Comparison of ENCODE assay signal across 20 cellular contexts in genomic region chr7:2111568-2111967, GRCh38.
DNase-seq lines count a peak whose midpoint lies in the region; ATAC-seq and TF ChIP-seq lines count a peak whose summit lies in the region.
"Had no signal": no experiment of that assay in that cellular context is flagged by ENCODE, and none has a peak within 500 bp of the region (broad histone marks: within the 10 kb centered on the region; RNA-seq: fewer than 3 reads in every experiment).

No MANE protein-coding gene starts in this region.

- H2BK15ac ChIP-seq in H9 (ENCODE audit: low read depth, low read length) (no peak overlapping the region), neuronal stem cell (ENCODE audit: low read length) (peak overlapping the region; percentile 52)

- CTCF ChIA-PET in WTC11 (lab: Charles Lee), result interaction anchor here (0.8 kb wide), 1 partner anchor 37 kb away, joined by 3 read pairs; no protein-coding TSS in a partner anchor
- CTCF ChIA-PET in activated CD4-positive, alpha-beta T cell treated with anti-CD3 and anti-CD28 coated beads for 36 hours (lab: Charles Lee), result interaction anchor here (0.6 kb wide), 1 partner anchor 579 kb away, joined by 3 read pairs; no protein-coding TSS in a partner anchor

- H3K9me3 Mint-ChIP-seq in H9 (no peaks in the 10 kb centered on the region), WTC11 (no peaks in the 10 kb centered on the region), endodermal cell (no peaks in the 10 kb centered on the region)
- H3K9me3 Mint-ChIP-seq in activated CD4-positive, alpha-beta T cell treated with anti-CD3 and anti-CD28 coated beads for 36 hours (ENCODE audit: low read depth), result no peaks in the 10 kb centered on the region

- H3T11ph ChIP-seq in H9 (ENCODE audit: low read length), result no peak overlapping the region

- no peak overlapping the region for H3K56ac ChIP-seq in H9 (ENCODE audit: insufficient read length, low read depth, low read length)

- POLR2A ChIA-PET in WTC11 (lab: Charles Lee), result no interaction called here
- POLR2A ChIA-PET in activated CD4-positive, alpha-beta T cell treated with anti-CD3 and anti-CD28 coated beads for 36 hours (lab: Charles Lee), result no interaction called here

- H3K27ac Mint-ChIP-seq in H9 (peak overlapping the region; percentile 56 to 88 (median 83); a peak in 4 of 7 replicates), WTC11 (peak overlapping the region; percentile 97), endodermal cell (peak overlapping the region; percentile 88)
- H3K27ac Mint-ChIP-seq in activated CD4-positive, alpha-beta T cell treated with anti-CD3 and anti-CD28 coated beads for 36 hours, result no peak overlapping the region

- H3K4ac ChIP-seq in H9 (ENCODE audit: low read depth, low read length) (no peak overlapping the region), neuronal stem cell (ENCODE audit: low read length) (no peak overlapping the region)

- no peaks in the 10 kb centered on the region for H4K20me1 ChIP-seq in H9 (ENCODE audit: control insufficient read depth, insufficient read depth, insufficient read length)

- no peak overlapping the region for H3K27ac ChIP-seq in H9 (ENCODE audit: insufficient read length, low read depth, low read length)
- peak overlapping the region; percentile 97 for H3K27ac ChIP-seq in endodermal cell (ENCODE audit: low read depth, low read length)
- no peak overlapping the region for H3K27ac ChIP-seq in neuronal stem cell (replicated peaks; ENCODE audit: low read length)
- H3K27ac ChIP-seq: ascending aorta had no signal

- H2BK5ac ChIP-seq in H9 (ENCODE audit: insufficient read length, low read length), result no peak overlapping the region
- H2BK5ac ChIP-seq in neuronal stem cell (ENCODE audit: low read length), result no peak overlapping the region

- H2BK120ac ChIP-seq in H9 (ENCODE audit: low read depth, low read length, poor library complexity, severe bottlenecking) (no peak overlapping the region), neuronal stem cell (ENCODE audit: low read depth, low read length) (no peak overlapping the region)

- H3K79me2 ChIP-seq in H9 (ENCODE audit: insufficient read depth, low read length), result no peaks in the 10 kb centered on the region; the same call in 1 of the 2 replicates

- H3K79me1 ChIP-seq in H9 (ENCODE audit: insufficient read depth, low read depth, low read length, poor library complexity, severe bottlenecking) (no peaks in the 10 kb centered on the region), neuronal stem cell (ENCODE audit: low read depth, low read length) (peaks cover 3% of the 10 kb centered on the region)

- H3K36me3 ChIP-seq in endodermal cell (ENCODE audit: control insufficient read depth, insufficient read depth, low read length), result peaks cover 16% of the 10 kb centered on the region
- H3K36me3 ChIP-seq in neuronal stem cell (replicated peaks in 1 of 2; ENCODE audit: control insufficient read depth in 2 of 2, insufficient read depth in 2 of 2, low read length in 2 of 2), result peaks cover 0 to 10% of the 10 kb centered on the region in 2 donors
- H3K36me3 ChIP-seq: ascending aorta, BE2C had no signal

- in situ Hi-C loops in G401 (cut with HindIII; ENCODE audit: low sequenced_read_pairs), result no loop called here

- H3K4me2 ChIP-seq in H9 (ENCODE audit: insufficient read depth, insufficient read length, low read length) (no peak overlapping the region), neuronal stem cell (ENCODE audit: insufficient read depth, low read length, poor library complexity, severe bottlenecking) (no peak overlapping the region)

- no peak overlapping the region for H2AFZ ChIP-seq in H9 (ENCODE audit: low read length)
- no peak overlapping the region for H2AFZ ChIP-seq in neuronal stem cell (ENCODE audit: low read length)

- intact Hi-C loops in activated CD4-positive, alpha-beta T cell treated with anti-CD3 and anti-CD28 coated beads for 36 hours (cut with DNase I, micrococcal nuclease), result loop anchor here in 1 of 2 experiments (2.0 to 5.0 kb wide), 4 partner anchors 121 to 189 kb away; partner anchors contain the start of gene MAD1L1

- H3K27me3 Mint-ChIP-seq in H9 (ENCODE audit: low read depth) (no peaks in the 10 kb centered on the region), WTC11 (ENCODE audit: low read depth) (no peaks in the 10 kb centered on the region), endodermal cell (ENCODE audit: insufficient read depth) (no peaks in the 10 kb centered on the region)
- no peaks in the 10 kb centered on the region for H3K27me3 Mint-ChIP-seq in activated CD4-positive, alpha-beta T cell treated with anti-CD3 and anti-CD28 coated beads for 36 hours

- H3K4me1 ChIP-seq in H9 (ENCODE audit: insufficient read depth, low read length), result no peaks in the 10 kb centered on the region
- peaks cover 7% of the 10 kb centered on the region for H3K4me1 ChIP-seq in endodermal cell (ENCODE audit: control insufficient read depth, insufficient read depth, low read length)
- peaks cover 45 to 50% of the 10 kb centered on the region in 2 donors for H3K4me1 ChIP-seq in neuronal stem cell (ENCODE audit: control insufficient read depth in 2 of 2, insufficient read depth in 1 of 2, low read depth in 1 of 2, low read length in 2 of 2)
- H3K4me1 ChIP-seq: ascending aorta had no signal

- H3K27me3 ChIP-seq in H9 (ENCODE audit: insufficient read depth, low read length) (no peaks in the 10 kb centered on the region), endodermal cell (ENCODE audit: control insufficient read depth, insufficient read depth, low read length, poor library complexity, severe bottlenecking) (no peaks in the 10 kb centered on the region), neuronal stem cell (ENCODE audit: control insufficient read depth in 3 of 3, insufficient read depth in 3 of 3, low read depth in 1 of 3, low read length in 3 of 3) (no peaks in the 10 kb centered on the region)
- H3K27me3 ChIP-seq: ascending aorta, BE2C, heart right ventricle, tibial nerve had no signal

- no peak overlapping the region for H4K5ac ChIP-seq in H9 (ENCODE audit: insufficient read length, low read depth, low read length)

- no peak overlapping the region for H2AK5ac ChIP-seq in H9 (ENCODE audit: insufficient read length, low read length)
- no peak overlapping the region for H2AK5ac ChIP-seq in neuronal stem cell (ENCODE audit: low read depth, low read length)

- H3K9ac ChIP-seq in H9 (ENCODE audit: extremely low read depth, insufficient read length, low read length) (no peak overlapping the region), endodermal cell (ENCODE audit: extremely low read depth, low read length, poor library complexity, severe bottlenecking) (no peak overlapping the region), neuronal stem cell (ENCODE audit: low read depth, low read length, poor library complexity) (no peak overlapping the region)

- no peaks in the 10 kb centered on the region for H3K9me3 ChIP-seq in H9 (ENCODE audit: control insufficient read depth, low read depth, low read length)
- H3K9me3 ChIP-seq in endodermal cell (ENCODE audit: control insufficient read depth, low read length), result no peaks in the 10 kb centered on the region
- H3K9me3 ChIP-seq in neuronal stem cell (replicated peaks in 1 of 2; ENCODE audit: control insufficient read depth in 2 of 2, insufficient read depth in 1 of 2, low read depth in 1 of 2, low read length in 2 of 2), result no peaks in the 10 kb centered on the region
- H3K9me3 ChIP-seq: ascending aorta, BE2C, heart right ventricle, tibial nerve had no signal

- peaks cover 0 to 21% (median 3%) of the 10 kb centered on the region in 3 experiments; a peak in 3 of 7 replicates for H3K36me3 Mint-ChIP-seq in H9 (ENCODE audit: insufficient read depth in 1 of 3, low read depth in 3 of 3)
- H3K36me3 Mint-ChIP-seq in WTC11, result peaks cover 6% of the 10 kb centered on the region; the same call in 1 of the 2 replicates
- peaks cover 15% of the 10 kb centered on the region for H3K36me3 Mint-ChIP-seq in endodermal cell (ENCODE audit: low read depth)
- H3K36me3 Mint-ChIP-seq in activated CD4-positive, alpha-beta T cell treated with anti-CD3 and anti-CD28 coated beads for 36 hours (ENCODE audit: low read depth), result peaks cover 11% of the 10 kb centered on the region

- H4K91ac ChIP-seq in H9 (ENCODE audit: insufficient read length, low read depth, low read length) (no peak overlapping the region), neuronal stem cell (ENCODE audit: low read depth, low read length, poor library complexity) (no peak overlapping the region)

- H3K4me3 ChIP-seq in endodermal cell (ENCODE audit: low read length) (no peak overlapping the region), neuronal stem cell (ENCODE audit: low read length in 2 of 2) (no peak overlapping the region)
- H3K4me3 ChIP-seq: ascending aorta, heart right ventricle had no signal

- H4K8ac ChIP-seq in H9 (replicated peaks; ENCODE audit: insufficient read length, low read depth, low read length) (no peak overlapping the region), neuronal stem cell (ENCODE audit: low read depth, low read length) (no peak overlapping the region)

- H3K23ac ChIP-seq in H9 (ENCODE audit: insufficient read length, low read depth, low read length) (no peak overlapping the region), neuronal stem cell (ENCODE audit: low read depth, low read length, poor library complexity) (no peak overlapping the region)

- H2BK20ac ChIP-seq in H9 (ENCODE audit: low read depth, low read length, poor library complexity, severe bottlenecking), result no peak overlapping the region

- DNase-seq in H9 (no peak), WTC11 (ENCODE audit: low spot score) (no peak), endodermal cell (no peak), neuronal stem cell (ENCODE audit: low spot score) (no peak), G401 (ENCODE audit: low spot score) (no peak)
- no peak for DNase-seq in activated CD4-positive, alpha-beta T cell treated with anti-CD3 and anti-CD28 coated beads for 36 hours
- DNase-seq: activated CD4-positive, alpha-beta T cell treated with anti-CD3 and anti-CD28 coated beads, Interleukin-2, amount 50 U/mL, for 48 hours; activated effector memory CD4-positive, alpha-beta T cell treated with anti-CD3 and anti-CD28 coated beads, Interleukin-2, amount 50 U/mL, for 16 hours; BE2C; heart right ventricle; KBM-7; NCI-H1048; NCI-H2081 treated with DMSO at 0.1 percent for 48 hours; NCI-H524 treated with DMSO at 0.1 percent for 48 hours; occipital lobe; OCI-M1 had no signal

- no peak overlapping the region for H3K18ac ChIP-seq in H9 (ENCODE audit: insufficient read length, low read depth, low read length)
- H3K18ac ChIP-seq in neuronal stem cell (ENCODE audit: low read length), result peak overlapping the region; percentile 93

- WGBS in H9 (ENCODE audit: extremely low coverage, insufficient read length, low lambda C conversion rate), result no CpG with 5 or more reads among the region's 13 CpGs
- WGBS in endodermal cell (ENCODE audit: insufficient coverage in 1 of 2, insufficient read length in 1 of 2), 2 experiments, result 93 to 96% methylated on average over 11 to 13 of the region's 13 CpGs
- no CpG with 5 or more reads among the region's 13 CpGs for WGBS in neuronal stem cell (ENCODE audit: extremely low coverage in 2 of 2, insufficient read length in 2 of 2, insufficient replicate concordance in 1 of 2), 2 donors

- H3K23me2 ChIP-seq in H9 (ENCODE audit: insufficient read length, low read depth, low read length, poor library complexity, severe bottlenecking), result no peaks in the 10 kb centered on the region

- 0 out of 2 replicates have a peak overlapping the region, but pooled peaks have one; percentile 27 for H3K14ac ChIP-seq in H9 (ENCODE audit: insufficient read depth, low read length)
- no peak overlapping the region for H3K14ac ChIP-seq in neuronal stem cell (ENCODE audit: low read length)

- ATAC-seq in WTC11 (no peak), GM19035 (IDR thresholded peaks at IDR 0.05; ENCODE audit: unreplicated experiment) (no peak)
- ATAC-seq in activated CD4-positive, alpha-beta T cell treated with anti-CD3 and anti-CD28 coated beads for 36 hours, result no peak
- ATAC-seq: esophagus mucosa, heart right ventricle had no signal

- TF ChIP-seq CTCF in H9 (conservative IDR thresholded peaks at IDR 0.05) (no peak), WTC11 (IDR thresholded peaks at IDR 0.05) (no peak), endodermal cell (conservative IDR thresholded peaks at IDR 0.05) (no peak)

- H2BK12ac ChIP-seq in H9 (ENCODE audit: insufficient read length, low read depth, low read length) (no peak overlapping the region), neuronal stem cell (ENCODE audit: low read length) (no peak overlapping the region)

- peaks cover 37 to 60% of the 10 kb centered on the region in 2 experiments for H3K4me1 Mint-ChIP-seq in H9
- peaks cover 14% of the 10 kb centered on the region for H3K4me1 Mint-ChIP-seq in WTC11
- peaks cover 13% of the 10 kb centered on the region for H3K4me1 Mint-ChIP-seq in endodermal cell
- peaks cover 36% of the 10 kb centered on the region for H3K4me1 Mint-ChIP-seq in activated CD4-positive, alpha-beta T cell treated with anti-CD3 and anti-CD28 coated beads for 36 hours

- H3K4me3 Mint-ChIP-seq in H9 (no peak overlapping the region), WTC11 (no peak overlapping the region), endodermal cell (no peak overlapping the region)
- no peak overlapping the region for H3K4me3 Mint-ChIP-seq in activated CD4-positive, alpha-beta T cell treated with anti-CD3 and anti-CD28 coated beads for 36 hours
